In genomic region chr6:10695086-10695657, GRCh38 we compare ENCODE assay signal across 8 cellular contexts.
DNase-seq lines count a peak whose midpoint lies in the region; ATAC-seq and TF ChIP-seq lines count a peak whose summit lies in the region.

No MANE protein-coding gene starts in this region.

- TF ChIP-seq CTCF in AG10803 (conservative IDR thresholded peaks at IDR 0.05; ENCODE audit: low read length) (no peak), KMS-11 (conservative IDR thresholded peaks at IDR 0.05; ENCODE audit: low read depth, low read length) (no peak), GM13977 (IDR thresholded peaks at IDR 0.05; ENCODE audit: extremely low read depth, insufficient read depth, missing control alignments) (no peak)

- no peak for ATAC-seq in HG02938 (IDR thresholded peaks at IDR 0.05; ENCODE audit: unreplicated experiment)

- no peaks in the 10 kb centered on the region for H3K27me3 ChIP-seq in KMS-11 (ENCODE audit: insufficient read depth, low read depth)
- H3K27me3 ChIP-seq in mucosa of stomach (ENCODE audit: control insufficient read depth, insufficient read depth, low read length), result no peaks in the 10 kb centered on the region

- H4K20me1 ChIP-seq in KMS-11 (ENCODE audit: insufficient read depth), result no peaks in the 10 kb centered on the region

- in situ Hi-C loops in GM13977 (cut with MboI; ENCODE audit: low pct_unique_long_range_greater_than_20kb, low sequenced_read_pairs, unreplicated experiment), result no loop called here

- no peaks in the 10 kb centered on the region for H3K9me3 ChIP-seq in mucosa of stomach (ENCODE audit: control insufficient read depth, low read length)

- H3K27ac ChIP-seq in KMS-11 (peak overlapping the region; percentile 89), caudate nucleus (ENCODE audit: low read depth, low read length) (peak overlapping the region; percentile 100)

- peak overlapping the region; percentile 79 for H2AFZ ChIP-seq in KMS-11 (ENCODE audit: low read depth)

- peaks cover 3% of the 10 kb centered on the region; the same call in 1 of the 2 replicates for H3K36me3 ChIP-seq in KMS-11 (ENCODE audit: insufficient read depth)
- H3K36me3 ChIP-seq in mucosa of stomach (ENCODE audit: control insufficient read depth, insufficient read depth, low read length), result no peaks in the 10 kb centered on the region

- H3K4me3 ChIP-seq in AG10803 (ENCODE audit: low read length) (peak overlapping the region; percentile 98), KMS-11 (IDR thresholded peaks at IDR 0.05; ENCODE audit: insufficient read depth, low read depth, low read length) (peak overlapping the region; percentile 24), mucosa of stomach (ENCODE audit: low read length) (peak overlapping the region; percentile 73)

- peak overlapping the region; percentile 88 for H3K4me2 ChIP-seq in KMS-11

- peaks cover 46% of the 10 kb centered on the region for H3K79me2 ChIP-seq in KMS-11 (ENCODE audit: insufficient read depth, low read depth)

- peaks cover 24% of the 10 kb centered on the region for H3K4me1 ChIP-seq in KMS-11 (ENCODE audit: low read depth, poor library complexity, severe bottlenecking)
- peaks cover 12% of the 10 kb centered on the region for H3K4me1 ChIP-seq in mucosa of stomach (ENCODE audit: control insufficient read depth, insufficient read depth, low read length)

- H3K9ac ChIP-seq in KMS-11, result peak overlapping the region; percentile 89
- peak overlapping the region; percentile 94 for H3K9ac ChIP-seq in mucosa of stomach (ENCODE audit: low read length)

- DNase-seq in AG10803 (ENCODE audit: low read depth), result no peak
- no peak for DNase-seq in caudate nucleus (lab: John Stamatoyannopoulos, UW)
- DNase-seq in C1 segment of cervical spinal cord (lab: John Stamatoyannopoulos, UW), result no peak
- no peak for DNase-seq in GM13977 (ENCODE audit: low spot score)
- no peak for DNase-seq in NCI-H128 (lab: John Stamatoyannopoulos, UW; ENCODE audit: unreplicated experiment)

Comparison
In these comparisons a context has a peak if more than half of its experiments do, and no peak if none do; other contexts are left out.
1. H3K4me3 ChIP-seq: peak in every context shown above with its lines; median percentile 98 in AG10803; 73 in mucosa of stomach; 24 in KMS-11.